In the genomic region with DNA sequence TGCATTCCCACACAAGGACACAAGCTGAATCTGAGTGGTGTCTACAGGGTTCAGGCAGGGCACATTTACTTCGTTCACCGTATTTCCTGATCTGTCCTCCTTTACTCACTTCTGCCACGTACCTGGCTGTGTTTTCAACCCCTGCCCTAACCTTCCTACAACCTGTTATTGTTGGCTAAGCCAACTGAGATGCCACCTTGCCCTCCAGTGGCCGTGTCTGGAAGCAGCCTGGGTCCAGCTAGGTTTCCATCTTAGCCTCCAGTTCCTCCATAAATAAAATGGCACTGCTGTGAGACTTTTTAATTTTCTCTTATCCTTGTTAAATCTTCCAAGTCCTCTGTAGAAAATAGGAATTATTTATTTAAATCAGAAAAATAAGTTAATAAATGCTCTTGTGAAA, we compare ENCODE assay signal across 8 cellular contexts.
DNase-seq lines count a peak whose midpoint lies in the region; ATAC-seq and TF ChIP-seq lines count a peak whose summit lies in the region.

No MANE protein-coding gene starts in this region.

- H3K27me3 Mint-ChIP-seq in activated CD4-positive, alpha-beta T cell treated with anti-CD3 and anti-CD28 coated beads, Interleukin-2, amount 10 ng/mL, durations not matched to agents 24 days and 14 days: peaks cover 2% of the 10 kb centered on the region
- H3K27me3 Mint-ChIP-seq in activated CD4-positive, alpha-beta T cell treated with anti-CD3 and anti-CD28 coated beads, Interleukin-2, amount 10 ng/mL, durations not matched to agents 7 days and 5 days: peaks cover 6% of the 10 kb centered on the region

- CTCF ChIA-PET in activated CD4-positive, alpha-beta T cell treated with anti-CD3 and anti-CD28 coated beads, Interleukin-2, amount 10 ng/mL, durations not matched to agents 7 days and 5 days (lab: Charles Lee): interaction anchor here (1.2 to 1.4 kb wide), 2 partner anchors 138 to 345 kb away, joined by 3 to 4 read pairs; no protein-coding TSS in a partner anchor

- POLR2A ChIA-PET in activated CD4-positive, alpha-beta T cell treated with anti-CD3 and anti-CD28 coated beads, Interleukin-2, amount 10 ng/mL, durations not matched to agents 7 days and 5 days (lab: Charles Lee): interaction anchor here (0.6 kb wide), 1 partner anchor 10 kb away, joined by 3 read pairs; no protein-coding TSS in a partner anchor

- no peak overlapping the region for H3K27ac Mint-ChIP-seq in activated CD4-positive, alpha-beta T cell treated with anti-CD3 and anti-CD28 coated beads, Interleukin-2, amount 10 ng/mL, durations not matched to agents 24 days and 14 days
- H3K27ac Mint-ChIP-seq in activated CD4-positive, alpha-beta T cell treated with anti-CD3 and anti-CD28 coated beads, Interleukin-2, amount 10 ng/mL, durations not matched to agents 7 days and 5 days: no peak overlapping the region

- no peaks in the 10 kb centered on the region for H3K36me3 Mint-ChIP-seq in activated CD4-positive, alpha-beta T cell treated with anti-CD3 and anti-CD28 coated beads, Interleukin-2, amount 10 ng/mL, durations not matched to agents 24 days and 14 days (ENCODE audit: low read depth)
- no peaks in the 10 kb centered on the region for H3K36me3 Mint-ChIP-seq in activated CD4-positive, alpha-beta T cell treated with anti-CD3 and anti-CD28 coated beads, Interleukin-2, amount 10 ng/mL, durations not matched to agents 7 days and 5 days (ENCODE audit: low read depth)

- H3K4me3 ChIP-seq in astrocyte of the cerebellum (ENCODE audit: low read depth, low read length): no peak overlapping the region

- TF ChIP-seq CTCF in astrocyte of the cerebellum (IDR thresholded peaks at IDR 0.05; ENCODE audit: low read depth, low read length, missing control alignments): peak; percentile 18

- in situ Hi-C loops in astrocyte of the cerebellum (cut with HindIII; ENCODE audit: low sequenced_read_pairs): no loop called here

- no peak for ATAC-seq in GM21737 (IDR thresholded peaks at IDR 0.05; ENCODE audit: unreplicated experiment)
- ATAC-seq in GM18870 (IDR thresholded peaks at IDR 0.05; ENCODE audit: unreplicated experiment): no peak

- TF ChIP-seq EP300 in Ishikawa (IDR thresholded peaks at IDR 0.05; ENCODE audit: borderline replicate concordance): no peak

- peak; percentile 28; the same call in 1 of the 2 replicates for TF ChIP-seq RAD21 in Ishikawa (IDR thresholded peaks at IDR 0.05; ENCODE audit: low read depth)

- H3K4me3 Mint-ChIP-seq in activated CD4-positive, alpha-beta T cell treated with anti-CD3 and anti-CD28 coated beads, Interleukin-2, amount 10 ng/mL, durations not matched to agents 24 days and 14 days: no peak overlapping the region
- no peak overlapping the region for H3K4me3 Mint-ChIP-seq in activated CD4-positive, alpha-beta T cell treated with anti-CD3 and anti-CD28 coated beads, Interleukin-2, amount 10 ng/mL, durations not matched to agents 7 days and 5 days

- no peaks in the 10 kb centered on the region for H3K4me1 Mint-ChIP-seq in activated CD4-positive, alpha-beta T cell treated with anti-CD3 and anti-CD28 coated beads, Interleukin-2, amount 10 ng/mL, durations not matched to agents 24 days and 14 days
- H3K4me1 Mint-ChIP-seq in activated CD4-positive, alpha-beta T cell treated with anti-CD3 and anti-CD28 coated beads, Interleukin-2, amount 10 ng/mL, durations not matched to agents 7 days and 5 days: no peaks in the 10 kb centered on the region

- DNase-seq in activated CD4-positive, alpha-beta T cell treated with anti-CD3 and anti-CD28 coated beads, Interleukin-2, amount 10 ng/mL, durations not matched to agents 24 days and 14 days: peak; percentile 63
- no peak for DNase-seq in activated CD4-positive, alpha-beta T cell treated with anti-CD3 and anti-CD28 coated beads, Interleukin-2, amount 10 ng/mL, durations not matched to agents 7 days and 5 days
- DNase-seq in astrocyte of the cerebellum (ENCODE audit: low read depth) (no peak), retina (peak; percentile 7), HK-2 (ENCODE audit: unreplicated experiment) (no peak)

- H3K9me3 Mint-ChIP-seq in activated CD4-positive, alpha-beta T cell treated with anti-CD3 and anti-CD28 coated beads, Interleukin-2, amount 10 ng/mL, durations not matched to agents 24 days and 14 days: no peaks in the 10 kb centered on the region
- no peaks in the 10 kb centered on the region for H3K9me3 Mint-ChIP-seq in activated CD4-positive, alpha-beta T cell treated with anti-CD3 and anti-CD28 coated beads, Interleukin-2, amount 10 ng/mL, durations not matched to agents 7 days and 5 days

- intact Hi-C loops in activated CD4-positive, alpha-beta T cell treated with anti-CD3 and anti-CD28 coated beads, Interleukin-2, amount 10 ng/mL, durations not matched to agents 24 days and 14 days (cut with micrococcal nuclease): loop anchor here (1.0 to 5.0 kb wide), 2 partner anchors 278 to 350 kb away; no protein-coding TSS in a partner anchor

TF ChIP-seq in Ishikawa, 13 proteins besides CTCF, POLR2A, EP300 and RAD21:
- TF ChIP-seq TAF1 (IDR thresholded peaks at IDR 0.05; ENCODE audit: low read depth) (no peak), TEAD4 (IDR thresholded peaks at IDR 0.05) (no peak), NFIC (IDR thresholded peaks at IDR 0.05) (no peak), ZBTB7A (IDR thresholded peaks at IDR 0.05; ENCODE audit: low read depth) (no peak), CREB1 (IDR thresholded peaks at IDR 0.05; ENCODE audit: low read depth) (no peak), FOXM1 (IDR thresholded peaks at IDR 0.05; ENCODE audit: borderline replicate concordance, low read depth) (no peak), EGR1 (IDR thresholded peaks at IDR 0.05) (no peak)
- TF ChIP-seq, protein P1, sequence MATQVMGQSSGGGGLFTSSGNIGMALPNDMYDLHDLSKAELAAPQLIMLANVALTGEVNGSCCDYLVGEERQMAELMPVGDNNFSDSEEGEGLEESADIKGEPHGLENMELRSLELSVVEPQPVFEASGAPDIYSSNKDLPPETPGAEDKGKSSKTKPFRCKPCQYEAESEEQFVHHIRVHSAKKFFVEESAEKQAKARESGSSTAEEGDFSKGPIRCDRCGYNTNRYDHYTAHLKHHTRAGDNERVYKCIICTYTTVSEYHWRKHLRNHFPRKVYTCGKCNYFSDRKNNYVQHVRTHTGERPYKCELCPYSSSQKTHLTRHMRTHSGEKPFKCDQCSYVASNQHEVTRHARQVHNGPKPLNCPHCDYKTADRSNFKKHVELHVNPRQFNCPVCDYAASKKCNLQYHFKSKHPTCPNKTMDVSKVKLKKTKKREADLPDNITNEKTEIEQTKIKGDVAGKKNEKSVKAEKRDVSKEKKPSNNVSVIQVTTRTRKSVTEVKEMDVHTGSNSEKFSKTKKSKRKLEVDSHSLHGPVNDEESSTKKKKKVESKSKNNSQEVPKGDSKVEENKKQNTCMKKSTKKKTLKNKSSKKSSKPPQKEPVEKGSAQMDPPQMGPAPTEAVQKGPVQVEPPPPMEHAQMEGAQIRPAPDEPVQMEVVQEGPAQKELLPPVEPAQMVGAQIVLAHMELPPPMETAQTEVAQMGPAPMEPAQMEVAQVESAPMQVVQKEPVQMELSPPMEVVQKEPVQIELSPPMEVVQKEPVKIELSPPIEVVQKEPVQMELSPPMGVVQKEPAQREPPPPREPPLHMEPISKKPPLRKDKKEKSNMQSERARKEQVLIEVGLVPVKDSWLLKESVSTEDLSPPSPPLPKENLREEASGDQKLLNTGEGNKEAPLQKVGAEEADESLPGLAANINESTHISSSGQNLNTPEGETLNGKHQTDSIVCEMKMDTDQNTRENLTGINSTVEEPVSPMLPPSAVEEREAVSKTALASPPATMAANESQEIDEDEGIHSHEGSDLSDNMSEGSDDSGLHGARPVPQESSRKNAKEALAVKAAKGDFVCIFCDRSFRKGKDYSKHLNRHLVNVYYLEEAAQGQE (IDR thresholded peaks at IDR 0.05; ENCODE audit: low read depth): no peak
- TF ChIP-seq, protein P2, sequence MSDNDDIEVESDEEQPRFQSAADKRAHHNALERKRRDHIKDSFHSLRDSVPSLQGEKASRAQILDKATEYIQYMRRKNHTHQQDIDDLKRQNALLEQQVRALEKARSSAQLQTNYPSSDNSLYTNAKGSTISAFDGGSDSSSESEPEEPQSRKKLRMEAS (IDR thresholded peaks at IDR 0.05): no peak
- TF ChIP-seq, protein P3, sequence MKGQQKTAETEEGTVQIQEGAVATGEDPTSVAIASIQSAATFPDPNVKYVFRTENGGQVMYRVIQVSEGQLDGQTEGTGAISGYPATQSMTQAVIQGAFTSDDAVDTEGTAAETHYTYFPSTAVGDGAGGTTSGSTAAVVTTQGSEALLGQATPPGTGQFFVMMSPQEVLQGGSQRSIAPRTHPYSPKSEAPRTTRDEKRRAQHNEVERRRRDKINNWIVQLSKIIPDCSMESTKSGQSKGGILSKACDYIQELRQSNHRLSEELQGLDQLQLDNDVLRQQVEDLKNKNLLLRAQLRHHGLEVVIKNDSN (IDR thresholded peaks at IDR 0.05): no peak

Comparison
In these comparisons a context has a peak if more than half of its experiments do, and no peak if none do; other contexts are left out.
1. DNase-seq: peak in activated CD4-positive, alpha-beta T cell treated with anti-CD3 and anti-CD28 coated beads, Interleukin-2, amount 10 ng/mL, durations not matched to agents 24 days and 14 days (single experiment) and retina (single experiment); none in activated CD4-positive, alpha-beta T cell treated with anti-CD3 and anti-CD28 coated beads, Interleukin-2, amount 10 ng/mL, durations not matched to agents 7 days and 5 days (single experiment), astrocyte of the cerebellum (single experiment) and HK-2 (single experiment).